Comparison of ENCODE assay signal across 16 cellular contexts in genomic region chr14:56515739-56516138, GRCh38.
DNase-seq lines count a peak whose midpoint lies in the region; ATAC-seq, FAIRE-seq and TF ChIP-seq lines count a peak whose summit lies in the region.
"Had no signal": no experiment of that assay in that cellular context is flagged by ENCODE, and none has a peak within 500 bp of the region (broad histone marks: within the 10 kb centered on the region; RNA-seq: fewer than 3 reads in every experiment).

No MANE protein-coding gene starts in this region.

- H3K27ac ChIP-seq in astrocyte (ENCODE audit: low read depth, low read length): no peak overlapping the region
- H3K27ac ChIP-seq: BLaER1 had no signal

- no peak for TF ChIP-seq CTCF in astrocyte (IDR thresholded peaks at IDR 0.05; ENCODE audit: insufficient read depth, low read depth, low read length)

- CTCF ChIA-PET in activated naive CD4-positive, alpha-beta T cell treated with anti-CD3 and anti-CD28 coated beads for 36 hours (lab: Charles Lee): interaction anchor here (2.0 kb wide), 1 partner anchor 25 kb away, joined by 7 read pairs; no protein-coding TSS in a partner anchor
- CTCF ChIA-PET in activated naive CD4-positive, alpha-beta T cell treated with anti-CD3 and anti-CD28 coated beads, Interleukin-2, amount 10 ng/mL, durations not matched to agents 7 days and 5 days (lab: Charles Lee): interaction anchor here (0.9 kb wide), 1 partner anchor 25 kb away, joined by 3 read pairs; no protein-coding TSS in a partner anchor

- H3K79me2 ChIP-seq in astrocyte (ENCODE audit: insufficient read depth, low read length): no peaks in the 10 kb centered on the region

- H3K27me3 Mint-ChIP-seq in activated naive CD4-positive, alpha-beta T cell treated with anti-CD3 and anti-CD28 coated beads for 36 hours (ENCODE audit: low read depth): peaks cover 10% of the 10 kb centered on the region
- peaks cover 8% of the 10 kb centered on the region for H3K27me3 Mint-ChIP-seq in activated naive CD4-positive, alpha-beta T cell treated with anti-CD3 and anti-CD28 coated beads, Interleukin-2, amount 10 ng/mL, durations not matched to agents 7 days and 5 days
- peaks cover 4% of the 10 kb centered on the region for H3K27me3 Mint-ChIP-seq in astrocyte (ENCODE audit: low read depth, unreplicated experiment)

- peak; percentile 60 for FAIRE-seq in HTR-8/SVneo (lab: Jason Lieb, UNC)
- FAIRE-seq in astrocyte (lab: Jason Lieb, UNC): no peak
- FAIRE-seq: GM12892, GM19239, H54 had no signal

- H2AFZ ChIP-seq in astrocyte (ENCODE audit: low read depth, low read length): no peak overlapping the region

- H3K4me3 Mint-ChIP-seq in activated naive CD4-positive, alpha-beta T cell treated with anti-CD3 and anti-CD28 coated beads for 36 hours: no peak overlapping the region
- no peak overlapping the region for H3K4me3 Mint-ChIP-seq in activated naive CD4-positive, alpha-beta T cell treated with anti-CD3 and anti-CD28 coated beads, Interleukin-2, amount 10 ng/mL, durations not matched to agents 7 days and 5 days
- no peak overlapping the region for H3K4me3 Mint-ChIP-seq in astrocyte (ENCODE audit: unreplicated experiment)
- H3K4me3 Mint-ChIP-seq: CD8-positive, alpha-beta memory T cell had no signal

- H3K27ac Mint-ChIP-seq in activated naive CD4-positive, alpha-beta T cell treated with anti-CD3 and anti-CD28 coated beads for 36 hours: no peak overlapping the region
- no peak overlapping the region for H3K27ac Mint-ChIP-seq in activated naive CD4-positive, alpha-beta T cell treated with anti-CD3 and anti-CD28 coated beads, Interleukin-2, amount 10 ng/mL, durations not matched to agents 7 days and 5 days
- peak overlapping the region; percentile 18 for H3K27ac Mint-ChIP-seq in astrocyte (ENCODE audit: unreplicated experiment)
- H3K27ac Mint-ChIP-seq: CD8-positive, alpha-beta memory T cell had no signal

- H4K20me1 ChIP-seq in astrocyte (ENCODE audit: insufficient read depth, low read length): no peaks in the 10 kb centered on the region
- H4K20me1 ChIP-seq: BLaER1 had no signal

- peak; percentile 9 for DNase-seq in activated naive CD4-positive, alpha-beta T cell treated with anti-CD3 and anti-CD28 coated beads for 36 hours
- no peak for DNase-seq in activated naive CD4-positive, alpha-beta T cell treated with anti-CD3 and anti-CD28 coated beads, Interleukin-2, amount 10 ng/mL, durations not matched to agents 7 days and 5 days
- DNase-seq in HTR-8/SVneo (ENCODE audit: insufficient read length, low spot score) (no peak), astrocyte (ENCODE audit: low read depth) (no peak), GM19240 (ENCODE audit: insufficient read length, low spot score) (no peak)
- DNase-seq: AML-193; Caco-2; CD8-positive, alpha-beta memory T cell; DND-41; GDM1; IMR-90 had no signal

- H3K9me3 Mint-ChIP-seq in activated naive CD4-positive, alpha-beta T cell treated with anti-CD3 and anti-CD28 coated beads for 36 hours: no peaks in the 10 kb centered on the region
- no peaks in the 10 kb centered on the region for H3K9me3 Mint-ChIP-seq in activated naive CD4-positive, alpha-beta T cell treated with anti-CD3 and anti-CD28 coated beads, Interleukin-2, amount 10 ng/mL, durations not matched to agents 7 days and 5 days
- H3K9me3 Mint-ChIP-seq in astrocyte (ENCODE audit: unreplicated experiment): peaks cover 2% of the 10 kb centered on the region
- H3K9me3 Mint-ChIP-seq: CD8-positive, alpha-beta memory T cell had no signal

- H3K4me2 ChIP-seq in astrocyte (ENCODE audit: low read length): no peak overlapping the region
- H3K4me2 ChIP-seq: BLaER1 had no signal

- H3K4me3 ChIP-seq in astrocyte (ENCODE audit: insufficient read depth, low read depth, low read length): no peak overlapping the region
- H3K4me3 ChIP-seq: BLaER1 had no signal

- no peaks in the 10 kb centered on the region for H3K4me1 ChIP-seq in astrocyte (ENCODE audit: insufficient read depth, low read length)
- H3K4me1 ChIP-seq: BLaER1, Caco-2 had no signal

- H3K9me3 ChIP-seq in astrocyte (ENCODE audit: insufficient read depth, low read depth, low read length): no peaks in the 10 kb centered on the region
- H3K9me3 ChIP-seq: BLaER1, Caco-2 had no signal

- no peaks in the 10 kb centered on the region for H3K36me3 Mint-ChIP-seq in activated naive CD4-positive, alpha-beta T cell treated with anti-CD3 and anti-CD28 coated beads for 36 hours (ENCODE audit: low read depth)
- no peaks in the 10 kb centered on the region for H3K36me3 Mint-ChIP-seq in activated naive CD4-positive, alpha-beta T cell treated with anti-CD3 and anti-CD28 coated beads, Interleukin-2, amount 10 ng/mL, durations not matched to agents 7 days and 5 days
- H3K36me3 Mint-ChIP-seq in astrocyte (ENCODE audit: low read depth, unreplicated experiment): no peaks in the 10 kb centered on the region
- H3K36me3 Mint-ChIP-seq: CD8-positive, alpha-beta memory T cell had no signal

- peaks cover 3% of the 10 kb centered on the region for H3K27me3 ChIP-seq in astrocyte (ENCODE audit: insufficient read depth, low read length)
- H3K27me3 ChIP-seq: BLaER1 had no signal

- no peak overlapping the region for H3K9ac ChIP-seq in astrocyte (ENCODE audit: low read length)
- H3K9ac ChIP-seq: BLaER1 had no signal

- intact Hi-C loops in activated naive CD4-positive, alpha-beta T cell treated with anti-CD3 and anti-CD28 coated beads for 36 hours (cut with micrococcal nuclease): no loop called here

- H3K36me3 ChIP-seq in astrocyte (ENCODE audit: insufficient read depth, low read length): no peaks in the 10 kb centered on the region
- H3K36me3 ChIP-seq: BLaER1 had no signal

- H3K4me1 Mint-ChIP-seq in activated naive CD4-positive, alpha-beta T cell treated with anti-CD3 and anti-CD28 coated beads for 36 hours (ENCODE audit: low read depth): peaks cover 5% of the 10 kb centered on the region
- H3K4me1 Mint-ChIP-seq in activated naive CD4-positive, alpha-beta T cell treated with anti-CD3 and anti-CD28 coated beads, Interleukin-2, amount 10 ng/mL, durations not matched to agents 7 days and 5 days: no peaks in the 10 kb centered on the region
- peaks cover 7% of the 10 kb centered on the region for H3K4me1 Mint-ChIP-seq in astrocyte (ENCODE audit: low read depth, unreplicated experiment)
- H3K4me1 Mint-ChIP-seq: CD8-positive, alpha-beta memory T cell had no signal

- no peak for ATAC-seq in GM18517 (IDR thresholded peaks at IDR 0.05; ENCODE audit: unreplicated experiment)
